17 cellular contexts compared by ENCODE assay signal in genomic region chr14:51859136-51859535, GRCh38. TPM values are rescaled to one million over a fixed set of nuclear protein-coding genes. Genes with fewer than 3 reads are reported as not detected.
DNase-seq lines count a peak whose midpoint lies in the region; ATAC-seq and TF ChIP-seq lines count a peak whose summit lies in the region.
"Had no signal": no experiment of that assay in that cellular context is flagged by ENCODE, and none has a peak within 500 bp of the region (broad histone marks: within the 10 kb centered on the region; RNA-seq: fewer than 3 reads in every experiment).

No MANE protein-coding gene starts in this region.

- no peaks in the 10 kb centered on the region for H3K27me3 Mint-ChIP-seq in CD4-positive, alpha-beta T cell
- H3K27me3 Mint-ChIP-seq in T-helper 17 cell = no peaks in the 10 kb centered on the region
- H3K27me3 Mint-ChIP-seq in naive thymus-derived CD8-positive, alpha-beta T cell = no peaks in the 10 kb centered on the region
- H3K27me3 Mint-ChIP-seq in Calu3 (ENCODE audit: unreplicated experiment) = peaks cover 31% of the 10 kb centered on the region
- H3K27me3 Mint-ChIP-seq: stimulated activated memory B cell treated with anti-CD40 and anti-IgM and Interleukin-4, amounts not matched to agents 10 μg/mL and 1 μg/mL and 100 μg/mL, for 72 hours had no signal

- POLR2A ChIA-PET in CD4-positive, alpha-beta T cell (lab: Charles Lee) = interaction anchor here (2.3 kb wide), 1 partner anchor 12 kb away, joined by 10 read pairs; no protein-coding TSS in a partner anchor
- POLR2A ChIA-PET in naive thymus-derived CD8-positive, alpha-beta T cell (lab: Charles Lee) = interaction anchor here (5.9 kb wide), 1 partner anchor 11 kb away, joined by 94 read pairs; no protein-coding TSS in a partner anchor

- no peak for TF ChIP-seq POLR2A in gastroesophageal sphincter (IDR thresholded peaks at IDR 0.05)

- H3K27ac ChIP-seq in CD4-positive, alpha-beta T cell (ENCODE audit: low read depth, low read length) = peak overlapping the region; percentile 5
- no peak overlapping the region for H3K27ac ChIP-seq in gastroesophageal sphincter
- H3K27ac ChIP-seq: parathyroid adenoma had no signal

- peaks cover 29% of the 10 kb centered on the region for H3K36me3 Mint-ChIP-seq in CD4-positive, alpha-beta T cell (ENCODE audit: low read depth)
- peaks cover 2% of the 10 kb centered on the region for H3K36me3 Mint-ChIP-seq in T-helper 17 cell (ENCODE audit: low read depth)
- H3K36me3 Mint-ChIP-seq in naive thymus-derived CD8-positive, alpha-beta T cell = peaks cover 0 to 6% (median 3%) of the 10 kb centered on the region in 3 donors
- no peaks in the 10 kb centered on the region for H3K36me3 Mint-ChIP-seq in Calu3 (ENCODE audit: insufficient read depth, unreplicated experiment)
- H3K36me3 Mint-ChIP-seq: stimulated activated memory B cell treated with anti-CD40 and anti-IgM and Interleukin-4, amounts not matched to agents 10 μg/mL and 1 μg/mL and 100 μg/mL, for 72 hours had no signal

- peak overlapping the region; percentile 96 for H3K27ac Mint-ChIP-seq in CD4-positive, alpha-beta T cell
- H3K27ac Mint-ChIP-seq in T-helper 17 cell (no peak overlapping the region), Calu3 (ENCODE audit: unreplicated experiment) (no peak overlapping the region)
- H3K27ac Mint-ChIP-seq in naive thymus-derived CD8-positive, alpha-beta T cell = peak overlapping the region in 9 of 10 donors; percentile 93 to 99 (median 98)

- H3K4me3 ChIP-seq in gastroesophageal sphincter = no peak overlapping the region
- H3K4me3 ChIP-seq: Peyer's patch had no signal

- H3K4me1 Mint-ChIP-seq in CD4-positive, alpha-beta T cell (ENCODE audit: low read depth) = peaks cover 63% of the 10 kb centered on the region
- H3K4me1 Mint-ChIP-seq in T-helper 17 cell (peaks cover 47% of the 10 kb centered on the region), Calu3 (ENCODE audit: low read depth, unreplicated experiment) (peaks cover 15% of the 10 kb centered on the region)
- peaks cover 30 to 73% (median 59%) of the 10 kb centered on the region in 4 donors for H3K4me1 Mint-ChIP-seq in naive thymus-derived CD8-positive, alpha-beta T cell

- H3K4me1 ChIP-seq in gastroesophageal sphincter = peaks cover 3 to 21% (median 5%) of the 10 kb centered on the region in 3 donors

- H3K36me3 ChIP-seq in gastroesophageal sphincter = no peaks in the 10 kb centered on the region
- H3K36me3 ChIP-seq: Peyer's patch had no signal

- no peaks in the 10 kb centered on the region for H3K9me3 Mint-ChIP-seq in CD4-positive, alpha-beta T cell
- no peaks in the 10 kb centered on the region for H3K9me3 Mint-ChIP-seq in naive thymus-derived CD8-positive, alpha-beta T cell
- no peaks in the 10 kb centered on the region for H3K9me3 Mint-ChIP-seq in Calu3 (ENCODE audit: low read depth, unreplicated experiment)
- H3K9me3 Mint-ChIP-seq: stimulated activated memory B cell treated with anti-CD40 and anti-IgM and Interleukin-4, amounts not matched to agents 10 μg/mL and 1 μg/mL and 100 μg/mL, for 72 hours had no signal

- no peaks in the 10 kb centered on the region for H3K27me3 ChIP-seq in CD4-positive, alpha-beta T cell (ENCODE audit: control insufficient read depth, insufficient read depth, low read length)
- no peaks in the 10 kb centered on the region for H3K27me3 ChIP-seq in gastroesophageal sphincter
- H3K27me3 ChIP-seq: Peyer's patch had no signal

- no peak for TF ChIP-seq EP300 in gastroesophageal sphincter (IDR thresholded peaks at IDR 0.05)

- 72 to 76% methylated on average over 4 to 5 of the region's 5 CpGs for WGBS in gastroesophageal sphincter (ENCODE audit: low coverage in 1 of 2), 2 donors

- DNase-seq in NCI-H82 (lab: John Stamatoyannopoulos, UW) (peak; percentile 38), NCI-H82 treated with DMSO at 0.1 percent for 48 hours (lab: John Stamatoyannopoulos, UW; ENCODE audit: unreplicated experiment) (no peak), T-helper 17 cell (no peak), Calu3 (no peak)
- no peak for DNase-seq in CD4-positive, alpha-beta T cell
- no peak for DNase-seq in naive thymus-derived CD8-positive, alpha-beta T cell
- DNase-seq in activated CD8-positive, alpha-beta memory T cell treated with anti-CD3 and anti-CD28 coated beads, Interleukin-2, amount 50 U/mL, for 4 hours = no peak
- DNase-seq: activated CD8-positive, alpha-beta memory T cell treated with anti-CD3 and anti-CD28 coated beads, Interleukin-2, amount 50 U/mL, for 48 hours; hippocampal formation; NCI-H1092 treated with DMSO at 0.1 percent for 48 hours; NCI-H2107; NCI-H69; Peyer's patch had no signal

- H3K4me3 Mint-ChIP-seq in CD4-positive, alpha-beta T cell = peak overlapping the region; percentile 93
- H3K4me3 Mint-ChIP-seq in T-helper 17 cell (peak overlapping the region; percentile 9), Calu3 (ENCODE audit: low read depth, unreplicated experiment) (no peak overlapping the region)
- H3K4me3 Mint-ChIP-seq in naive thymus-derived CD8-positive, alpha-beta T cell = peak overlapping the region in 5 of 10 donors; percentile 81 to 99 (median 94)

- TF ChIP-seq CTCF in CD4-positive, alpha-beta T cell (IDR thresholded peaks at IDR 0.05) = no peak
- TF ChIP-seq CTCF in gastroesophageal sphincter (IDR thresholded peaks at IDR 0.05) (no peak), Calu3 (IDR thresholded peaks at IDR 0.05; ENCODE audit: unreplicated experiment) (no peak)

- intact Hi-C loops in CD4-positive, alpha-beta T cell (cut with DNase I, micrococcal nuclease) = loop anchor here in 1 of 2 experiments (10.0 kb wide), 2 partner anchors 46 to 204 kb away; partner anchors contain the start of gene FRMD6
- intact Hi-C loops in Calu3 (cut with micrococcal nuclease; ENCODE audit: unreplicated experiment) = no loop called here

- no TSS peak for BruUV-seq in Calu3 (replicated peaks; lab: Mats Ljungman, UMichigan)

- CTCF ChIA-PET in CD4-positive, alpha-beta T cell (lab: Charles Lee) = interaction anchor here (3.1 kb wide), 1 partner anchor 12 kb away, joined by 10 read pairs; no protein-coding TSS in a partner anchor
- CTCF ChIA-PET in Calu3 (lab: Charles Lee) = no interaction called here

- H3K9me3 ChIP-seq in CD4-positive, alpha-beta T cell (ENCODE audit: control insufficient read depth, low read length) = no peaks in the 10 kb centered on the region
- H3K9me3 ChIP-seq in T-helper 17 cell (ENCODE audit: control insufficient read depth, low read length, poor library complexity, severe bottlenecking) (no peaks in the 10 kb centered on the region), gastroesophageal sphincter (no peaks in the 10 kb centered on the region)
- H3K9me3 ChIP-seq: Peyer's patch had no signal

- no peak for ATAC-seq in CD4-positive, alpha-beta T cell (ENCODE audit: poor library complexity)
- ATAC-seq in T-helper 17 cell = no peak
- ATAC-seq in naive thymus-derived CD8-positive, alpha-beta T cell = no peak
- ATAC-seq in gastroesophageal sphincter = no peak
- ATAC-seq: stimulated activated memory B cell treated with anti-CD40 and anti-IgM and Interleukin-4, amounts not matched to agents 10 μg/mL and 1 μg/mL and 100 μg/mL, for 72 hours had no signal

RNA-seq across cellular contexts. Expression of gene GNG2, which starts 1.3 kb away (rescaled TPM):
- total RNA-seq in CD4-positive, alpha-beta T cell = 100 to 1,000 TPM; 138 to 139 TPM
- total RNA-seq in T-helper 17 cell (100 to 1,000 TPM; 194 to 208 TPM), gastroesophageal sphincter (10 to 100 TPM; 15.7 to 21.2 (median 17.8) TPM), Calu3 (2022) (not detected in 2 replicates)
- 10 to 100 TPM; 57.8 to 66.7 TPM for total RNA-seq in naive thymus-derived CD8-positive, alpha-beta T cell
- 100 to 1,000 TPM; 115 to 172 (median 122) TPM for polyA plus RNA-seq in naive thymus-derived CD8-positive, alpha-beta T cell
- total RNA-seq: bronchial epithelial cell had no signal

Comparison
In these comparisons a context has a peak if more than half of its experiments do, and no peak if none do; other contexts are left out.
1. H3K27ac Mint-ChIP-seq: peak in CD4-positive, alpha-beta T cell (single experiment) and naive thymus-derived CD8-positive, alpha-beta T cell (9 of 10); none in T-helper 17 cell (single experiment) and Calu3 (single experiment).
2. RNA of gene GNG2, which starts 1.3 kb away (total RNA-seq): 194 to 208 TPM in T-helper 17 cell, 138 to 139 TPM in CD4-positive, alpha-beta T cell, 57.8 to 66.7 TPM in naive thymus-derived CD8-positive, alpha-beta T cell and 15.7 to 21.2 TPM in gastroesophageal sphincter; not detected in Calu3; every median in the first group is over 10 times any median in the second.